Comparison of ENCODE assay signal across 21 cellular contexts in genomic region chr2:158412206-158412605, GRCh38. TPM values are rescaled to one million over a fixed set of nuclear protein-coding genes. Genes with fewer than 3 reads are reported as not detected.
DNase-seq lines count a peak whose midpoint lies in the region; TF ChIP-seq lines count a peak whose summit lies in the region.
"Had no signal": no experiment of that assay in that cellular context is flagged by ENCODE, and none has a peak within 500 bp of the region (broad histone marks: within the 10 kb centered on the region; RNA-seq: fewer than 3 reads in every experiment).

No MANE protein-coding gene starts in this region.

- intact Hi-C loops in posterior cingulate gyrus (cut with DNase I): no loop called here

- H3K27ac Mint-ChIP-seq in osteocyte (ENCODE audit: unreplicated experiment): peak overlapping the region; percentile 74
- H3K27ac Mint-ChIP-seq: activated naive CD4-positive, alpha-beta T cell treated with anti-CD3 and anti-CD28 coated beads for 36 hours; CD14-positive monocyte; naive thymus-derived CD4-positive, alpha-beta T cell had no signal

- no peaks in the 10 kb centered on the region for H3K27me3 ChIP-seq in WERI-Rb-1 (ENCODE audit: insufficient read depth, low read depth, severe bottlenecking)
- H3K27me3 ChIP-seq: ascending aorta, gastroesophageal sphincter had no signal

- H3K4me3 ChIP-seq in WERI-Rb-1 (ENCODE audit: low read depth, low read length): no peak overlapping the region
- H3K4me3 ChIP-seq: ascending aorta, coronary artery, gastroesophageal sphincter, lower lobe of right lung had no signal

- no peak overlapping the region for H3K27ac ChIP-seq in WERI-Rb-1
- H3K27ac ChIP-seq: ascending aorta, coronary artery, gastroesophageal sphincter, lower lobe of right lung, parathyroid adenoma had no signal

- H3K36me3 ChIP-seq in WERI-Rb-1: no peaks in the 10 kb centered on the region
- H3K36me3 ChIP-seq: ascending aorta, gastroesophageal sphincter, lower lobe of right lung had no signal

- no peak overlapping the region for H3K4me3 Mint-ChIP-seq in osteocyte (ENCODE audit: unreplicated experiment)
- H3K4me3 Mint-ChIP-seq: activated naive CD4-positive, alpha-beta T cell treated with anti-CD3 and anti-CD28 coated beads for 36 hours; CD14-positive monocyte; naive thymus-derived CD4-positive, alpha-beta T cell had no signal

- peaks cover 33% of the 10 kb centered on the region for H3K36me3 Mint-ChIP-seq in osteocyte (ENCODE audit: unreplicated experiment)
- H3K36me3 Mint-ChIP-seq: CD14-positive monocyte had no signal

- peaks cover 2% of the 10 kb centered on the region for H3K9me3 ChIP-seq in WERI-Rb-1 (ENCODE audit: severe bottlenecking)

- peaks cover 37% of the 10 kb centered on the region for H3K4me1 Mint-ChIP-seq in osteocyte (ENCODE audit: unreplicated experiment)
- H3K4me1 Mint-ChIP-seq: CD14-positive monocyte; naive thymus-derived CD4-positive, alpha-beta T cell had no signal

- DNase-seq in EH (ENCODE audit: low read depth): peak; percentile 85
- DNase-seq in NCI-H226: peak; percentile 74
- peak; percentile 23 for DNase-seq in fibroblast of gingiva (ENCODE audit: low read depth)
- DNase-seq in osteocyte (ENCODE audit: extremely low spot score, unreplicated experiment): no peak
- no peak for DNase-seq in globus pallidus (ENCODE audit: low spot score)
- no peak for DNase-seq in posterior cingulate gyrus
- DNase-seq in stimulated activated CD4-positive, alpha-beta T cell treated with anti-CD3 and anti-CD28 coated beads, Interleukin-4, amount 100 ng/mL, for 24 hours: no peak
- no peak for DNase-seq in WERI-Rb-1
- DNase-seq: activated naive CD4-positive, alpha-beta T cell treated with anti-CD3 and anti-CD28 coated beads for 36 hours; activated T-cell treated with anti-CD3 and anti-CD28 coated beads for 4 hours; DMS153; KG1; lower lobe of right lung; naive thymus-derived CD4-positive, alpha-beta T cell; NCI-H2081; NCI-H510A treated with DMSO at 0.1 percent for 48 hours had no signal

- TF ChIP-seq CTCF in osteocyte (IDR thresholded peaks at IDR 0.05) (no peak), WERI-Rb-1 (IDR thresholded peaks at IDR 0.05; ENCODE audit: low read depth, low read length) (no peak)

- H3K27me3 Mint-ChIP-seq in osteocyte (ENCODE audit: unreplicated experiment): no peaks in the 10 kb centered on the region

- peaks cover 22% of the 10 kb centered on the region for H3K9me3 Mint-ChIP-seq in osteocyte (ENCODE audit: unreplicated experiment)

RNA-seq across cellular contexts. Expression of gene CCDC148, which starts 44.3 kb away (rescaled TPM):
- 2.2 and 2.8 TPM in 2 replicates for total RNA-seq in osteocyte
- total RNA-seq: activated naive CD4-positive, alpha-beta T cell treated with anti-CD3 and anti-CD28 coated beads for 36 hours; ascending aorta had no signal

RNA-seq across cellular contexts. Expression of gene PKP4, which starts 44.5 kb away (rescaled TPM):
- 119 TPM in 2 replicates for total RNA-seq in osteocyte

Comparison
In these comparisons a context has a peak if more than half of its experiments do, and no peak if none do; other contexts are left out.
1. DNase-seq: peak in EH (single experiment), NCI-H226 (single experiment) and fibroblast of gingiva (single experiment); none in osteocyte (single experiment), globus pallidus (single experiment), posterior cingulate gyrus (0 of 10), stimulated activated CD4-positive, alpha-beta T cell treated with anti-CD3 and anti-CD28 coated beads, Interleukin-4, amount 100 ng/mL, for 24 hours (single experiment) and WERI-Rb-1 (single experiment).